ENCODE assay signal across 8 cellular contexts in genomic region chr1:11802616-11802972, GRCh38. TPM values are rescaled to one million over a fixed set of nuclear protein-coding genes. Genes with fewer than 3 reads are reported as not detected.
DNase-seq lines count a peak whose midpoint lies in the region; ATAC-seq, FAIRE-seq and TF ChIP-seq lines count a peak whose summit lies in the region.

No MANE protein-coding gene starts in this region.

- H3K27me3 Mint-ChIP-seq in Calu3 (ENCODE audit: unreplicated experiment): no peaks in the 10 kb centered on the region

- no peak for TF ChIP-seq CTCF in Calu3 (IDR thresholded peaks at IDR 0.05; ENCODE audit: unreplicated experiment)
- peak; percentile 6 for TF ChIP-seq CTCF in fibroblast of the aortic adventitia (IDR thresholded peaks at IDR 0.05; ENCODE audit: insufficient read depth, low read length)
- no peak for TF ChIP-seq CTCF in ovary (IDR thresholded peaks at IDR 0.05)

- CTCF ChIA-PET in Calu3 (lab: Charles Lee): no interaction called here

- no peaks in the 10 kb centered on the region for H3K27me3 ChIP-seq in ovary

- no peak for DNase-seq in Calu3
- peak; percentile 28 for DNase-seq in UCSD-AML1 (lab: John Stamatoyannopoulos, UW; ENCODE audit: unreplicated experiment)
- DNase-seq in fibroblast of the aortic adventitia (ENCODE audit: low read depth): no peak
- DNase-seq in ovary: peak in 4 of 5 donors; percentile 32 to 61 (median 55)
- DNase-seq in ACHN: no peak
- DNase-seq in RCC 7860 (ENCODE audit: low spot score): no peak

- intact Hi-C loops in Calu3 (cut with micrococcal nuclease; ENCODE audit: unreplicated experiment) (no loop called here), ovary (cut with DNase I) (loop anchor here in 1 of 4 donors (2.0 kb wide), 1 partner anchor 16 kb away; no protein-coding TSS in a partner anchor)

- no peak for ATAC-seq in HG03378 (IDR thresholded peaks at IDR 0.05; ENCODE audit: unreplicated experiment)
- ATAC-seq in HG02884 (IDR thresholded peaks at IDR 0.05; ENCODE audit: unreplicated experiment): no peak

- peaks cover 36% of the 10 kb centered on the region for H3K4me1 Mint-ChIP-seq in Calu3 (ENCODE audit: low read depth, unreplicated experiment)

- H3K27ac ChIP-seq in ovary: peak overlapping the region; percentile 95 to 96

- FAIRE-seq in RCC 7860 (lab: Jason Lieb, UNC): no peak

- WGBS in ovary, 3 donors: 4 to 7% (median 5%) methylated on average over 6 of the region's 6 CpGs

- H3K27ac Mint-ChIP-seq in Calu3 (ENCODE audit: unreplicated experiment): no peak overlapping the region

- in situ Hi-C loops in ACHN (cut with HindIII; ENCODE audit: low pct_ligation_motif_present, low pct_unique_long_range_greater_than_20kb, low sequenced_read_pairs): no loop called here

- H3K36me3 Mint-ChIP-seq in Calu3 (ENCODE audit: insufficient read depth, unreplicated experiment): peaks cover 45% of the 10 kb centered on the region

- H3K4me3 Mint-ChIP-seq in Calu3 (ENCODE audit: low read depth, unreplicated experiment): peak overlapping the region; percentile 95

- H3K36me3 ChIP-seq in ovary: no peaks in the 10 kb centered on the region

- H3K4me1 ChIP-seq in ovary (ENCODE audit: insufficient read depth): peaks cover 5% of the 10 kb centered on the region

- no peaks in the 10 kb centered on the region for H3K9me3 ChIP-seq in ovary

- H3K9me3 Mint-ChIP-seq in Calu3 (ENCODE audit: low read depth, unreplicated experiment): no peaks in the 10 kb centered on the region

- H3K4me3 ChIP-seq in fibroblast of the aortic adventitia (ENCODE audit: low read depth, low read length): peak overlapping the region; percentile 94
- H3K4me3 ChIP-seq in ovary: peak overlapping the region; percentile 62

- TF ChIP-seq POLR2A in ovary (IDR thresholded peaks at IDR 0.05): peak; percentile 29

- no TSS peak for BruUV-seq in Calu3 (replicated peaks; lab: Mats Ljungman, UMichigan)

- no peak for TF ChIP-seq EP300 in ovary (IDR thresholded peaks at IDR 0.05)

RNA-seq across cellular contexts. Expression of gene MTHFR, which starts 3.2 kb away (rescaled TPM):
- 16.4 and 21.0 TPM in 2 replicates for total RNA-seq in Calu3 (2022)
- total RNA-seq in fibroblast of the aortic adventitia (ENCODE audit: low replicate concordance): 42.9 and 55.4 TPM in 2 replicates
- total RNA-seq in ovary: 100 to 1,000 TPM in 1 of 7 donors, 10 to 100 TPM in 6; 41.2 to 161 (median 56.7) TPM
- polyA plus RNA-seq in ovary: 10 to 100 TPM; 13.1 to 25.0 TPM

RNA-seq across cellular contexts. Expression of gene CLCN6, which starts 3.4 kb away (rescaled TPM):
- 17.4 and 23.6 TPM in 2 replicates for total RNA-seq in Calu3 (2022)
- 12.6 and 47.8 TPM in 2 replicates for total RNA-seq in fibroblast of the aortic adventitia (ENCODE audit: low replicate concordance)
- total RNA-seq in ovary: 10 to 100 TPM; 11.7 to 39.7 (median 32.1) TPM
- polyA plus RNA-seq in ovary: 10 to 100 TPM; 14.6 to 16.7 TPM

RNA-seq across cellular contexts. Expression of gene C1orf167, which starts 40.6 kb away (rescaled TPM):
- not detected in 2 replicates for total RNA-seq in Calu3 (2022)
- 0.36 TPM in 1 of 2 replicates, not detected in the other for total RNA-seq in fibroblast of the aortic adventitia (ENCODE audit: low replicate concordance)
- 1 to 10 TPM in 3 of 7 donors, under 1 TPM in 3, not detected in 1; 0.48 to 1.8 (median 1.1) TPM for total RNA-seq in ovary
- 1 to 10 TPM in 1 of 2 donors, not detected in 1; 4.4 TPM for polyA plus RNA-seq in ovary

RNA-seq across cellular contexts. Expression of gene NPPA, which starts 45.0 kb away (rescaled TPM):
- not detected in 2 replicates for total RNA-seq in Calu3 (2022)
- total RNA-seq in fibroblast of the aortic adventitia (ENCODE audit: low replicate concordance): not detected in 2 replicates
- total RNA-seq in ovary: 1 to 10 TPM in 2 of 7 donors, under 1 TPM in 2, not detected in 3; 0.83 to 2.5 (median 1.2) TPM
- under 1 TPM in 1 of 2 donors, not detected in 1; 0.86 TPM for polyA plus RNA-seq in ovary

RNA-seq across cellular contexts. Expression of gene NPPB, which starts 56.2 kb away (rescaled TPM):
- total RNA-seq in Calu3 (2022): not detected in 2 replicates
- not detected in 2 replicates for total RNA-seq in fibroblast of the aortic adventitia (ENCODE audit: low replicate concordance)
- not detected for total RNA-seq in ovary
- polyA plus RNA-seq in ovary: under 1 TPM in 1 of 2 donors, not detected in 1; 0.22 TPM

Comparison
In these comparisons a context has a peak if more than half of its experiments do, and no peak if none do; other contexts are left out.
1. DNase-seq: peak in UCSD-AML1 (single experiment) and ovary (4 of 5); none in Calu3 (single experiment), fibroblast of the aortic adventitia (single experiment), ACHN (single experiment) and RCC 7860 (single experiment).